8 cellular contexts compared by ENCODE assay signal in genomic region chr19:56120371-56121179, GRCh38. TPM values are rescaled to one million over a fixed set of nuclear protein-coding genes. Genes with fewer than 3 reads are reported as not detected.
DNase-seq lines count a peak whose midpoint lies in the region; ATAC-seq, FAIRE-seq and TF ChIP-seq lines count a peak whose summit lies in the region.

No MANE protein-coding gene starts in this region.

- no peaks in the 10 kb centered on the region for H3K27me3 Mint-ChIP-seq in activated CD8-positive, alpha-beta memory T cell treated with anti-CD3 and anti-CD28 coated beads, Interleukin-2, amount 10 ng/mL, durations not matched to agents 7 days and 5 days
- no peaks in the 10 kb centered on the region for H3K27me3 Mint-ChIP-seq in endodermal cell (ENCODE audit: insufficient read depth)

- H3K27me3 ChIP-seq in endodermal cell (ENCODE audit: control insufficient read depth, insufficient read depth, low read length, poor library complexity, severe bottlenecking): no peaks in the 10 kb centered on the region

- peak; percentile 63 for TF ChIP-seq POLR2A in A549 (IDR thresholded peaks at IDR 0.05; ENCODE audit: low read length)

- peaks cover 19% of the 10 kb centered on the region for H3K4me1 ChIP-seq in A549
- peaks cover 3% of the 10 kb centered on the region for H3K4me1 ChIP-seq in endodermal cell (ENCODE audit: control insufficient read depth, insufficient read depth, low read length)
- H3K4me1 ChIP-seq in mucosa of descending colon (ENCODE audit: low read depth): peaks cover 35% of the 10 kb centered on the region

- H3K36me3 Mint-ChIP-seq in activated CD8-positive, alpha-beta memory T cell treated with anti-CD3 and anti-CD28 coated beads, Interleukin-2, amount 10 ng/mL, durations not matched to agents 7 days and 5 days: peaks cover 3% of the 10 kb centered on the region
- peaks cover 5% of the 10 kb centered on the region for H3K36me3 Mint-ChIP-seq in endodermal cell (ENCODE audit: low read depth)

- FAIRE-seq in A549 (lab: Jason Lieb, UNC) (no peak), GM18507 (lab: Jason Lieb, UNC) (peak; percentile 51)

- peak; percentile 56 to 71 for ATAC-seq in A549
- peak; percentile 28 for ATAC-seq in HG03108 (IDR thresholded peaks at IDR 0.05; ENCODE audit: unreplicated experiment)
- ATAC-seq in activated CD8-positive, alpha-beta memory T cell treated with anti-CD3 and anti-CD28 coated beads, Interleukin-2, amount 10 ng/mL, durations not matched to agents 7 days and 5 days: peak; percentile 48
- ATAC-seq in mucosa of descending colon: peak; percentile 71

- TF ChIP-seq EP300 in A549 (IDR thresholded peaks at IDR 0.05): no peak

- intact Hi-C loops in mucosa of descending colon (cut with DNase I, micrococcal nuclease): no loop called here

- under 1% methylated on average over 39 of the region's 99 CpGs for WGBS in A549 (ENCODE audit: missing lambda C conversion rate)
- whole genome bisulfite sequencing in endodermal cell (ENCODE audit: insufficient coverage in 1 of 2, insufficient read length in 1 of 2), 2 experiments: 0 to 1% methylated on average over 14 to 87 of the region's 99 CpGs

- H3K9me3 Mint-ChIP-seq in activated CD8-positive, alpha-beta memory T cell treated with anti-CD3 and anti-CD28 coated beads, Interleukin-2, amount 10 ng/mL, durations not matched to agents 7 days and 5 days (ENCODE audit: low read depth): no peaks in the 10 kb centered on the region
- H3K9me3 Mint-ChIP-seq in endodermal cell: no peaks in the 10 kb centered on the region

- H3K36me3 ChIP-seq in endodermal cell (ENCODE audit: control insufficient read depth, insufficient read depth, low read length) (peaks cover 11% of the 10 kb centered on the region), mucosa of descending colon (ENCODE audit: low read depth) (no peaks in the 10 kb centered on the region)

- DNase-seq in A549 (ENCODE audit: low read depth in 1 of 2, low spot score in 1 of 2) (peak; percentile 88 to 89), GM18507 (ENCODE audit: extremely low spot score, insufficient read length, low read depth) (peak; percentile 64), NCI-H82 treated with DMSO at 0.1 percent for 48 hours (lab: John Stamatoyannopoulos, UW; ENCODE audit: unreplicated experiment) (peak; percentile 29), endodermal cell (peak; percentile 85), mucosa of descending colon (peak; percentile 87 to 94 (median 93))
- DNase-seq in activated CD8-positive, alpha-beta memory T cell treated with anti-CD3 and anti-CD28 coated beads, Interleukin-2, amount 10 ng/mL, durations not matched to agents 7 days and 5 days: peak; percentile 82
- peak; percentile 59 to 68 for DNase-seq in stimulated activated CD8-positive, alpha-beta memory T cell treated with anti-CD3 and anti-CD28 coated beads, Interleukin-4, amount 100 ng/mL, for 1 hour (ENCODE audit: low read depth in 2 of 2, low spot score in 1 of 2)

- POLR2A ChIA-PET in A549 (lab: Yijun Ruan, JAX): interaction anchor here (0.6 to 1.5 kb wide), 20 partner anchors 9 to 478 kb away, joined by 3 to 28 read pairs (median 4); partner anchors contain the start of genes ZNF444 and ZSCAN5A

- H3K9me3 ChIP-seq in A549: no peaks in the 10 kb centered on the region
- H3K9me3 ChIP-seq in endodermal cell (ENCODE audit: control insufficient read depth, low read length): no peaks in the 10 kb centered on the region
- no peaks in the 10 kb centered on the region for H3K9me3 ChIP-seq in mucosa of descending colon

- H3K27ac ChIP-seq in A549 (peak overlapping the region; percentile 93 to 95), endodermal cell (ENCODE audit: low read depth, low read length) (peak overlapping the region; percentile 58)

- peak overlapping the region; percentile 90 for H3K4me2 ChIP-seq in A549

- H3K9ac ChIP-seq in endodermal cell (ENCODE audit: extremely low read depth, low read length, poor library complexity, severe bottlenecking): peak overlapping the region; percentile 68

- peak overlapping the region; percentile 92 for H3K27ac Mint-ChIP-seq in activated CD8-positive, alpha-beta memory T cell treated with anti-CD3 and anti-CD28 coated beads, Interleukin-2, amount 10 ng/mL, durations not matched to agents 7 days and 5 days
- H3K27ac Mint-ChIP-seq in endodermal cell: peak overlapping the region; percentile 90

- H3K4me1 Mint-ChIP-seq in activated CD8-positive, alpha-beta memory T cell treated with anti-CD3 and anti-CD28 coated beads, Interleukin-2, amount 10 ng/mL, durations not matched to agents 7 days and 5 days: peaks cover 32% of the 10 kb centered on the region
- peaks cover 24% of the 10 kb centered on the region for H3K4me1 Mint-ChIP-seq in endodermal cell

- peak overlapping the region; percentile 83 for H3K4me3 Mint-ChIP-seq in activated CD8-positive, alpha-beta memory T cell treated with anti-CD3 and anti-CD28 coated beads, Interleukin-2, amount 10 ng/mL, durations not matched to agents 7 days and 5 days
- peak overlapping the region; percentile 72 for H3K4me3 Mint-ChIP-seq in endodermal cell

- no peak for TF ChIP-seq RAD21 in A549 (conservative IDR thresholded peaks at IDR 0.05 in 1 of 2, IDR thresholded peaks at IDR 0.05 in 1 of 2)

- no peak for TF ChIP-seq CTCF in A549 (IDR thresholded peaks at IDR 0.05)
- peak; percentile 55 for TF ChIP-seq CTCF in endodermal cell (conservative IDR thresholded peaks at IDR 0.05)
- TF ChIP-seq CTCF in mucosa of descending colon (IDR thresholded peaks at IDR 0.05): no peak

- H3K4me3 ChIP-seq in A549: peak overlapping the region; percentile 88
- peak overlapping the region; percentile 87 for H3K4me3 ChIP-seq in endodermal cell (ENCODE audit: low read length)
- H3K4me3 ChIP-seq in mucosa of descending colon: peak overlapping the region; percentile 68

- CTCF ChIA-PET in A549 (lab: Yijun Ruan, JAX): no interaction called here
- CTCF ChIA-PET in activated CD8-positive, alpha-beta memory T cell treated with anti-CD3 and anti-CD28 coated beads, Interleukin-2, amount 10 ng/mL, durations not matched to agents 7 days and 5 days (lab: Charles Lee): interaction anchor here (0.9 to 1.0 kb wide), 3 partner anchors 22 to 213 kb away, joined by 3 read pairs; no protein-coding TSS in a partner anchor

TF ChIP-seq in A549, 52 proteins besides CTCF, POLR2A, EP300 and RAD21 (continues in another document):
- TF ChIP-seq GATA3 (IDR thresholded peaks at IDR 0.05; ENCODE audit: borderline replicate concordance) (peak; percentile 11), HEYL (CRISPR knock-in tag; IDR thresholded peaks at IDR 0.05) (no peak), JUN (IDR thresholded peaks at IDR 0.05) (peak in 1 of 2 experiments; percentile 14; a peak in 1 of 5 replicates), HOXA7 (CRISPR knock-in tag; IDR thresholded peaks at IDR 0.05) (0 out of 2 replicates have a peak, but pooled peaks have one; percentile 32), FOSL2 (IDR thresholded peaks at IDR 0.05) (no peak), FOSL2 (CRISPR knock-in tag; IDR thresholded peaks at IDR 0.05) (no peak), CHD4 (IDR thresholded peaks at IDR 0.05; ENCODE audit: borderline replicate concordance) (no peak), NPAS2 (CRISPR knock-in tag; IDR thresholded peaks at IDR 0.05; ENCODE audit: borderline replicate concordance) (no peak)

RNA-seq across cellular contexts. Expression of gene ZNF787, which starts 0.5 kb away (rescaled TPM):
- polyA plus RNA-seq in A549 (2011; rRNA removed) (10.7 and 12.5 TPM in 2 replicates), A549 (2017; fragmentation: RNase III; extraction: RNeasy Plus Mini Kit Qiagen cat#74134 plus additional on column Dnase treatment) (35.1 to 39.3 TPM (median 36.7 TPM) in 3 replicates)
- polyA plus RNA-seq in A549 (2012; cell fraction: cytosol; rRNA removed): 30.2 and 54.5 TPM in 2 replicates
- polyA plus RNA-seq in A549 (2012; cell fraction: nucleus; rRNA removed): 44.0 and 78.8 TPM in 2 replicates
- polyA minus RNA-seq in A549 (2011; rRNA and poly(A)+ RNA removed): 7.8 and 9.9 TPM in 2 replicates
- 10 to 100 TPM; 34.7 to 36.7 TPM for total RNA-seq in activated CD8-positive, alpha-beta memory T cell treated with anti-CD3 and anti-CD28 coated beads, Interleukin-2, amount 10 ng/mL, durations not matched to agents 7 days and 5 days
- total RNA-seq in endodermal cell (10 to 100 TPM; 42.1 to 43.7 TPM), mucosa of descending colon (10 to 100 TPM; 49.1 to 61.2 (median 56.1) TPM)
- polyA plus RNA-seq in endodermal cell (2013, experiment 1 of 2): 27.7 TPM
- 26.5 TPM for polyA plus RNA-seq in endodermal cell (2013, experiment 2 of 2)

RNA-seq across cellular contexts. Expression of gene ZNF444, which starts 20.5 kb away (rescaled TPM):
- polyA plus RNA-seq in A549 (2011; rRNA removed) (10.5 and 16.5 TPM in 2 replicates), A549 (2017; fragmentation: RNase III; extraction: RNeasy Plus Mini Kit Qiagen cat#74134 plus additional on column Dnase treatment) (23.1 to 26.2 TPM (median 25.5 TPM) in 3 replicates)
- 25.2 and 37.2 TPM in 2 replicates for polyA plus RNA-seq in A549 (2012; cell fraction: cytosol; rRNA removed)
- polyA plus RNA-seq in A549 (2012; cell fraction: nucleus; rRNA removed): 65.0 and 72.7 TPM in 2 replicates
- 15.4 and 15.6 TPM in 2 replicates for polyA minus RNA-seq in A549 (2011; rRNA and poly(A)+ RNA removed)
- 10 to 100 TPM; 29.3 to 32.5 TPM for total RNA-seq in activated CD8-positive, alpha-beta memory T cell treated with anti-CD3 and anti-CD28 coated beads, Interleukin-2, amount 10 ng/mL, durations not matched to agents 7 days and 5 days
- total RNA-seq in endodermal cell (10 to 100 TPM; 50.2 to 58.8 TPM), mucosa of descending colon (10 to 100 TPM; 28.2 to 48.3 (median 29.6) TPM)
- 36.7 TPM for polyA plus RNA-seq in endodermal cell (2013, experiment 1 of 2)
- polyA plus RNA-seq in endodermal cell (2013, experiment 2 of 2): 31.4 TPM

RNA-seq across cellular contexts. Expression of gene GALP, which starts 55.2 kb away (rescaled TPM):
- polyA plus RNA-seq in A549 (2011; rRNA removed) (not detected in 2 replicates), A549 (2017; fragmentation: RNase III; extraction: RNeasy Plus Mini Kit Qiagen cat#74134 plus additional on column Dnase treatment) (not detected in 3 replicates)
- polyA plus RNA-seq in A549 (2012; cell fraction: cytosol; rRNA removed): not detected in 2 replicates
- polyA plus RNA-seq in A549 (2012; cell fraction: nucleus; rRNA removed): not detected in 2 replicates
- not detected in 2 replicates for polyA minus RNA-seq in A549 (2011; rRNA and poly(A)+ RNA removed)
- not detected for total RNA-seq in activated CD8-positive, alpha-beta memory T cell treated with anti-CD3 and anti-CD28 coated beads, Interleukin-2, amount 10 ng/mL, durations not matched to agents 7 days and 5 days
- total RNA-seq in endodermal cell (under 1 TPM in 1 of 2 donors, not detected in 1; 0.40 TPM), mucosa of descending colon (not detected)
- 20.2 TPM for polyA plus RNA-seq in endodermal cell (2013, experiment 1 of 2)
- 19.9 TPM for polyA plus RNA-seq in endodermal cell (2013, experiment 2 of 2)

Comparison
In these comparisons a context has a peak if more than half of its experiments do, and no peak if none do; other contexts are left out.
1. Peak in every context shown above with its lines: DNase-seq, ATAC-seq, H3K4me3 ChIP-seq and H3K27ac ChIP-seq.
2. DNase-seq: peak in every context shown above with its lines; median percentile 93 in mucosa of descending colon; 88 in A549; 85 in endodermal cell; 82 in activated CD8-positive, alpha-beta memory T cell treated with anti-CD3 and anti-CD28 coated beads, Interleukin-2, amount 10 ng/mL, durations not matched to agents 7 days and 5 days; 64 in GM18507; 64 in stimulated activated CD8-positive, alpha-beta memory T cell treated with anti-CD3 and anti-CD28 coated beads, Interleukin-4, amount 100 ng/mL, for 1 hour; 29 in NCI-H82 treated with DMSO at 0.1 percent for 48 hours.